ENCODE assay signal across 10 cellular contexts in genomic region chr9:136364369-136364748, GRCh38. TPM values are rescaled to one million over a fixed set of nuclear protein-coding genes. Genes with fewer than 3 reads are reported as not detected.
DNase-seq lines count a peak whose midpoint lies in the region; ATAC-seq and TF ChIP-seq lines count a peak whose summit lies in the region.
"Had no signal": no experiment of that assay in that cellular context is flagged by ENCODE, and none has a peak within 500 bp of the region (broad histone marks: within the 10 kb centered on the region; RNA-seq: fewer than 3 reads in every experiment).

No MANE protein-coding gene starts in this region.

- H2AFZ ChIP-seq in DND-41 (ENCODE audit: low read depth, low read length), result no peak overlapping the region

- no peak for TF ChIP-seq CTCF in A673 (conservative IDR thresholded peaks at IDR 0.05; ENCODE audit: low read depth, low read length)
- TF ChIP-seq CTCF in DND-41 (IDR thresholded peaks at IDR 0.05; ENCODE audit: borderline replicate concordance, extremely low read depth, low read length, poor library complexity, severe bottlenecking), result no peak
- TF ChIP-seq CTCF in VCaP (conservative IDR thresholded peaks at IDR 0.05), result no peak
- TF ChIP-seq CTCF in lower lobe of right lung (IDR thresholded peaks at IDR 0.05), result no peak
- TF ChIP-seq CTCF in mucosa of descending colon (IDR thresholded peaks at IDR 0.05), result no peak

- H4K20me1 ChIP-seq in DND-41 (ENCODE audit: insufficient read depth, low read length), result peaks cover 58% of the 10 kb centered on the region

- POLR2A ChIA-PET in A673 (lab: Charles Lee; ENCODE audit: low non-redundant PET), result no interaction called here

- H3K79me2 ChIP-seq in DND-41 (ENCODE audit: insufficient read depth, low read length), result peaks cover 28% of the 10 kb centered on the region

- H3K4me3 ChIP-seq in A673 (ENCODE audit: low read depth, low read length, poor library complexity, severe bottlenecking) (no peak overlapping the region), DND-41 (ENCODE audit: low read depth in 1 of 2, low read length in 2 of 2) (peak overlapping the region in 1 of 2 experiments; percentile 85; a peak in 2 of 4 replicates), lower lobe of right lung (peak overlapping the region; percentile 79), mucosa of descending colon (no peak overlapping the region)

- H3K27ac ChIP-seq in A673 (ENCODE audit: low read depth, low read length, poor library complexity, severe bottlenecking) (no peak overlapping the region), DND-41 (ENCODE audit: low read length) (no peak overlapping the region; the same call in 1 of the 2 replicates), VCaP (peak overlapping the region; percentile 93), lower lobe of right lung (no peak overlapping the region)

- intact Hi-C loops in A673 (cut with micrococcal nuclease; ENCODE audit: unreplicated experiment) (no loop called here), lower lobe of right lung (cut with DNase I) (no loop called here), mucosa of descending colon (cut with DNase I, micrococcal nuclease) (no loop called here)

- BruUV-seq in A673 (replicated peaks; lab: Mats Ljungman, UMichigan), result TSS peak; percentile 44

- DNase-seq in A673 (ENCODE audit: low spot score) (no peak), DND-41 (no peak), lower lobe of right lung (no peak), NCI-H2196 (lab: John Stamatoyannopoulos, UW; ENCODE audit: unreplicated experiment) (no peak), LoVo (ENCODE audit: low spot score) (no peak), middle frontal gyrus (ENCODE audit: extremely low spot score, low spot score) (no peak), mucosa of descending colon (no peak)

- CTCF ChIA-PET in A673 (lab: Charles Lee), result no interaction called here

- H3K4me2 ChIP-seq in DND-41 (ENCODE audit: insufficient read depth, low read length), result peak overlapping the region; percentile 96

- H3K4me1 ChIP-seq in A673 (ENCODE audit: insufficient read depth, low read length, poor library complexity, severe bottlenecking) (peaks cover 5% of the 10 kb centered on the region), DND-41 (ENCODE audit: insufficient read depth, low read length) (peaks cover 22% of the 10 kb centered on the region), lower lobe of right lung (peaks cover 28% of the 10 kb centered on the region), mucosa of descending colon (ENCODE audit: low read depth) (peaks cover 8% of the 10 kb centered on the region)

- no peaks in the 10 kb centered on the region for H3K36me3 ChIP-seq in A673 (ENCODE audit: insufficient read depth, low read length, poor library complexity, severe bottlenecking)
- peaks cover 31% of the 10 kb centered on the region for H3K36me3 ChIP-seq in DND-41 (ENCODE audit: insufficient read depth, low read length)
- H3K36me3 ChIP-seq in lower lobe of right lung, result no peaks in the 10 kb centered on the region
- no peaks in the 10 kb centered on the region for H3K36me3 ChIP-seq in mucosa of descending colon (ENCODE audit: low read depth)

- H3K27me3 ChIP-seq in A673 (replicated peaks; ENCODE audit: insufficient read depth, low read depth, low read length, poor library complexity) (no peaks in the 10 kb centered on the region), DND-41 (ENCODE audit: insufficient read depth, low read length, poor library complexity) (no peaks in the 10 kb centered on the region), lower lobe of right lung (ENCODE audit: low read depth) (no peaks in the 10 kb centered on the region)
- H3K27me3 ChIP-seq: ascending aorta had no signal

- ATAC-seq in DND-41 (ENCODE audit: insufficient read depth, low read depth) (no peak), lower lobe of right lung (no peak), mucosa of descending colon (no peak)

- peak overlapping the region; percentile 86 for H3K9ac ChIP-seq in DND-41 (ENCODE audit: low read depth, low read length)

- H3K9me3 ChIP-seq in A673 (ENCODE audit: low read depth, low read length, poor library complexity, severe bottlenecking) (no peaks in the 10 kb centered on the region), DND-41 (ENCODE audit: insufficient read depth, low read length, severe bottlenecking) (no peaks in the 10 kb centered on the region), lower lobe of right lung (no peaks in the 10 kb centered on the region), mucosa of descending colon (no peaks in the 10 kb centered on the region)
- H3K9me3 ChIP-seq: ascending aorta, stomach had no signal

RNA-seq across cellular contexts. Expression of gene DNLZ, which starts 0.8 kb away (rescaled TPM):
- total RNA-seq in A673 (2021) (32.7 and 37.3 TPM in 2 replicates), lower lobe of right lung (12.9 TPM), mucosa of descending colon (10 to 100 TPM in 2 of 3 donors, 1 to 10 TPM in 1; 9.3 to 17.1 (median 10.8) TPM)

RNA-seq across cellular contexts. Expression of gene CARD9, which starts 9.1 kb away (rescaled TPM):
- 4.8 and 5.4 TPM in 2 replicates for total RNA-seq in A673 (2021)
- 15.0 TPM for total RNA-seq in lower lobe of right lung
- total RNA-seq in mucosa of descending colon, result 1 to 10 TPM; 2.2 to 2.4 (median 2.2) TPM

RNA-seq across cellular contexts. Expression of gene SNAPC4, which starts 35.6 kb away (rescaled TPM):
- total RNA-seq in A673 (2021), result 22.9 and 24.8 TPM in 2 replicates
- total RNA-seq in lower lobe of right lung, result 7.4 TPM
- total RNA-seq in mucosa of descending colon, result 1 to 10 TPM; 7.4 to 7.6 (median 7.6) TPM

RNA-seq across cellular contexts. Expression of gene GPSM1, which starts 37.0 kb away (rescaled TPM):
- 36.4 and 48.5 TPM in 2 replicates for total RNA-seq in A673 (2021)
- total RNA-seq in lower lobe of right lung, result 19.2 TPM
- total RNA-seq in mucosa of descending colon, result 10 to 100 TPM in 1 of 3 donors, 1 to 10 TPM in 2; 2.4 to 15.0 (median 4.2) TPM

RNA-seq across cellular contexts. Expression of gene ENTR1, which starts 46.1 kb away (rescaled TPM):
- total RNA-seq in A673 (2021) (135 and 146 TPM in 2 replicates), lower lobe of right lung (34.3 TPM), mucosa of descending colon (10 to 100 TPM; 27.8 to 47.6 (median 33.2) TPM)
